8 cellular contexts compared by ENCODE assay signal in genomic region chr10:4512557-4513286, GRCh38.
DNase-seq lines count a peak whose midpoint lies in the region; ATAC-seq and TF ChIP-seq lines count a peak whose summit lies in the region.

No MANE protein-coding gene starts in this region.

- no peaks in the 10 kb centered on the region for H4K20me1 ChIP-seq in IMR-90 (ENCODE audit: insufficient read depth, low read length)

- peak overlapping the region; percentile 78 for H2BK120ac ChIP-seq in IMR-90 (ENCODE audit: low read depth, low read length)

- no peak overlapping the region for H2AK5ac ChIP-seq in IMR-90 (ENCODE audit: low read depth, low read length)

- H2BK15ac ChIP-seq in IMR-90 (ENCODE audit: low read depth, low read length), result peak overlapping the region; percentile 17; the same call in 1 of the 3 replicates

- H3K18ac ChIP-seq in IMR-90 (ENCODE audit: low read depth, low read length), result peak overlapping the region; percentile 55; the same call in 1 of the 2 replicates

- peak overlapping the region; percentile 72; the same call in 1 of the 2 replicates for H2BK20ac ChIP-seq in IMR-90 (ENCODE audit: low read depth, low read length)

- no peak overlapping the region for H3K9ac ChIP-seq in IMR-90 (ENCODE audit: low read depth, low read length)

- H3K56ac ChIP-seq in IMR-90 (ENCODE audit: extremely low read depth, insufficient read depth, low read length), result no peak overlapping the region; the same call in 1 of the 2 replicates

- CTCF ChIA-PET in IMR-90 (lab: Yijun Ruan, JAX), result interaction anchor here (1.0 to 1.2 kb wide), 2 partner anchors 143 to 146 kb away, joined by 3 to 4 read pairs; no protein-coding TSS in a partner anchor

- H4K91ac ChIP-seq in IMR-90 (ENCODE audit: insufficient read depth, low read depth, low read length), result no peak overlapping the region

- H3K4me1 ChIP-seq in IMR-90 (ENCODE audit: control insufficient read depth, insufficient read depth, low read length), result no peaks in the 10 kb centered on the region
- H3K4me1 ChIP-seq in body of pancreas, result no peaks in the 10 kb centered on the region

- intact Hi-C loops in IMR-90 (cut with micrococcal nuclease), result loop anchor here (2.0 to 10.0 kb wide), 4 partner anchors 140 to 1318 kb away; no protein-coding TSS in a partner anchor
- intact Hi-C loops in body of pancreas (cut with DNase I), result loop anchor here (10.0 kb wide), 1 partner anchor 262 kb away; no protein-coding TSS in a partner anchor
- intact Hi-C loops in left colon (cut with DNase I, micrococcal nuclease), result no loop called here

- H3K36me3 ChIP-seq in IMR-90 (ENCODE audit: control insufficient read depth, insufficient read depth, low read length) (no peaks in the 10 kb centered on the region), body of pancreas (replicated peaks in 1 of 2; ENCODE audit: insufficient read depth in 1 of 2, low read depth in 2 of 2) (no peaks in the 10 kb centered on the region)

- TF ChIP-seq CTCF in C4-2B (conservative IDR thresholded peaks at IDR 0.05) (peak; percentile 50), IMR-90 (conservative IDR thresholded peaks at IDR 0.05; ENCODE audit: low read depth, low read length) (peak; percentile 67), body of pancreas (IDR thresholded peaks at IDR 0.05) (peak in 5 of 7 experiments; percentile 24 to 47 (median 36))

- TF ChIP-seq POLR2A in IMR-90 (IDR thresholded peaks at IDR 0.05; ENCODE audit: low read depth, low read length), result no peak
- TF ChIP-seq POLR2A in body of pancreas (IDR thresholded peaks at IDR 0.05), result no peak

- H2AFZ ChIP-seq in IMR-90 (replicated peaks; ENCODE audit: low read length, poor library complexity), result peak overlapping the region; percentile 71

- in situ Hi-C loops in IMR-90 (cut with MboI; ENCODE audit: low sequenced_read_pairs), result loop anchor here (25.0 kb wide), 1 partner anchor 1300 kb away; no protein-coding TSS in a partner anchor

- no peak overlapping the region for H4K5ac ChIP-seq in IMR-90 (ENCODE audit: low read depth, low read length)

- peak overlapping the region; percentile 44 for H2BK5ac ChIP-seq in IMR-90 (ENCODE audit: low read depth, low read length, poor library complexity, severe bottlenecking)

- dilution Hi-C loops in IMR-90 (cut with HindIII; ENCODE audit: low sequenced_read_pairs, unreplicated experiment), result no loop called here

- no peaks in the 10 kb centered on the region for H3K79me1 ChIP-seq in IMR-90 (ENCODE audit: low read depth in 1 of 2, low read length in 2 of 2)

- ATAC-seq in IMR-90 (ENCODE audit: low read depth) (peak; percentile 77), body of pancreas (no peak), left colon (peak; percentile 77), GM18511 (IDR thresholded peaks at IDR 0.05; ENCODE audit: unreplicated experiment) (no peak)

- peak overlapping the region; percentile 51; the same call in 1 of the 2 replicates for H3K14ac ChIP-seq in IMR-90 (replicated peaks; ENCODE audit: low read depth, low read length)

- H3K27me3 ChIP-seq in IMR-90 (ENCODE audit: control insufficient read depth, insufficient read depth, low read length) (no peaks in the 10 kb centered on the region), body of pancreas (no peaks in the 10 kb centered on the region)

- peak; percentile 71 for DNase-seq in IMR-90
- DNase-seq in body of pancreas, result peak in 3 of 4 donors; percentile 27 to 40 (median 37)
- DNase-seq in left colon, result peak; percentile 35 to 57
- no peak for DNase-seq in GDM1 (lab: John Stamatoyannopoulos, UW)
- no peak for DNase-seq in central memory CD4-positive, alpha-beta T cell
- DNase-seq in HK-2 (ENCODE audit: unreplicated experiment), result no peak

- H4K8ac ChIP-seq in IMR-90 (ENCODE audit: low read depth in 2 of 2, low read length in 2 of 2), result peak overlapping the region in 1 of 2 experiments; percentile 26; a peak in 2 of 4 replicates

- 0 out of 2 replicates have a peak, but pooled peaks cover 2% of the 10 kb centered on the region for H3K9me1 ChIP-seq in IMR-90 (ENCODE audit: insufficient read depth, low read length)

- no CpG with 5 or more reads among the region's 6 CpGs for WGBS in IMR-90 (ENCODE audit: extremely low coverage in 2 of 2, insufficient read length in 1 of 2), 2 experiments
- 35 to 39% methylated on average over 6 of the region's 6 CpGs for WGBS in body of pancreas, 2 donors

- H3K27ac ChIP-seq in C4-2B, result no peak overlapping the region
- H3K27ac ChIP-seq in IMR-90 (ENCODE audit: insufficient read depth, low read length), result no peak overlapping the region
- no peak overlapping the region for H3K27ac ChIP-seq in body of pancreas

- H3K23ac ChIP-seq in IMR-90 (ENCODE audit: low read depth, low read length), result peak overlapping the region; percentile 17; the same call in 1 of the 2 replicates

- H3K9me3 ChIP-seq in IMR-90 (ENCODE audit: control insufficient read depth, insufficient read depth, low read length), result 0 out of 2 replicates have a peak, but pooled peaks cover 2% of the 10 kb centered on the region
- H3K9me3 ChIP-seq in body of pancreas, result no peaks in the 10 kb centered on the region

- no peak overlapping the region; the same call in 1 of the 2 replicates for H3K4me2 ChIP-seq in IMR-90 (ENCODE audit: low read depth, low read length)

- no TSS peak for BruUV-seq in IMR-90 (replicated peaks; lab: Mats Ljungman, UMichigan)

- POLR2A ChIA-PET in IMR-90 (lab: Charles Lee; ENCODE audit: unreplicated experiment), result no interaction called here

- peak overlapping the region; percentile 24; the same call in 1 of the 2 replicates for H3K4ac ChIP-seq in IMR-90 (ENCODE audit: low read depth, low read length)

- peak; percentile 71 for TF ChIP-seq RAD21 in IMR-90 (IDR thresholded peaks at IDR 0.05; ENCODE audit: low read length)

- H2AK9ac ChIP-seq in IMR-90 (replicated peaks; ENCODE audit: low read depth, low read length, poor library complexity), result no peak overlapping the region

- H3K4me3 ChIP-seq in IMR-90 (ENCODE audit: insufficient read depth, low read depth, low read length) (no peak overlapping the region), body of pancreas (no peak overlapping the region)

TF ChIP-seq in IMR-90, 13 proteins besides CTCF, POLR2A, EP300 and RAD21:
- TF ChIP-seq BHLHE40 (IDR thresholded peaks at IDR 0.05; ENCODE audit: low read depth, low read length) (no peak), SMC3 (IDR thresholded peaks at IDR 0.05; ENCODE audit: low read depth, low read length) (peak; percentile 54)

Comparison
In these comparisons a context has a peak if more than half of its experiments do, and no peak if none do; other contexts are left out.
1. ATAC-seq: peak in IMR-90 (single experiment) and left colon (single experiment); none in body of pancreas (single experiment) and GM18511 (single experiment).
2. DNase-seq: peak in IMR-90 (single experiment), body of pancreas (3 of 4) and left colon (2 of 2); none in GDM1 (single experiment), central memory CD4-positive, alpha-beta T cell (single experiment) and HK-2 (single experiment).
3. intact Hi-C loops: an anchor here in IMR-90 (2.0 to 10.0 kb wide) and body of pancreas (10.0 kb wide); none called in left colon.
4. Peak in every context shown above with its lines, with median percentiles within 50 percentile points of each other: CTCF ChIP-seq.